Comparison of ENCODE assay signal across 13 cellular contexts in the genomic region with DNA sequence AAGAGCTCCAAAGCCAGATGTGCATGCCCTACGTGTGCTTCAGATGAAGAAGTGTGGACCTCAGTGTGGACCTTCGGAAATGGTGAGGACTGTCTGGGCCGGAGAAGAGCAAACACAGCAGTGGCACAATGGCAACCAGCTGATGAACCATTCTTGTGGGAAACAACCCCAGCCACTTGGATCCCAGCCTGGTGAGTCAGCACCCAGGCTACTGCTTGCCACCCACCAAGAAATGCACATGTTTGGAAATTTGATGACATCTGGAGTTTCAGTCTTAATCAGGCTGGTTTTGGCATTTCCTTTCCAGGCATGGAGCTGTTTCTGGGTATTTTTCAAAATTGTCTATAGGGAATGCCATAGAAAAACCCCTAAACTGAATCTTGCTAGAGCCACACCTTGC. TPM values are rescaled to one million over a fixed set of nuclear protein-coding genes. Genes with fewer than 3 reads are reported as not detected.
DNase-seq lines count a peak whose midpoint lies in the region; ATAC-seq and TF ChIP-seq lines count a peak whose summit lies in the region.
"Had no signal": no experiment of that assay in that cellular context is flagged by ENCODE, and none has a peak within 500 bp of the region (broad histone marks: within the 10 kb centered on the region; RNA-seq: fewer than 3 reads in every experiment).

No MANE protein-coding gene starts in this region.

- no peak overlapping the region for H2BK5ac ChIP-seq in mesenchymal stem cell (ENCODE audit: low read depth, low read length, poor library complexity, severe bottlenecking)

- 90% methylated on average over 3 of the region's 3 CpGs for WGBS in mesenchymal stem cell

- TF ChIP-seq CTCF in osteoblast (IDR thresholded peaks at IDR 0.05; ENCODE audit: extremely low read depth, low read depth, low read length), result no peak

- H3K79me1 ChIP-seq in mesenchymal stem cell (replicated peaks; ENCODE audit: low read length, poor library complexity, severe bottlenecking), result no peaks in the 10 kb centered on the region

- H4K20me1 ChIP-seq in osteoblast (ENCODE audit: insufficient read depth, low read length), result no peaks in the 10 kb centered on the region

- H3K4me1 ChIP-seq in osteoblast (ENCODE audit: insufficient read depth, low read length) (peaks cover 8% of the 10 kb centered on the region), mesenchymal stem cell (ENCODE audit: control insufficient read depth, insufficient read depth, low read depth, low read length) (no peaks in the 10 kb centered on the region)
- H3K4me1 ChIP-seq: heart left ventricle, neural progenitor cell had no signal

- no peak overlapping the region for H3K27ac ChIP-seq in osteoblast (ENCODE audit: low read depth, low read length)
- H3K27ac ChIP-seq in mesenchymal stem cell (ENCODE audit: low read length, poor library complexity, severe bottlenecking), result no peak overlapping the region
- H3K27ac ChIP-seq: heart left ventricle, neural progenitor cell, stomach had no signal

- H2AFZ ChIP-seq in osteoblast (ENCODE audit: low read length) (no peak overlapping the region), mesenchymal stem cell (ENCODE audit: low read depth, low read length) (no peak overlapping the region)
- H2AFZ ChIP-seq: neural progenitor cell had no signal

- no peak overlapping the region for H2BK12ac ChIP-seq in mesenchymal stem cell (ENCODE audit: low read length in 2 of 2)

- DNase-seq in AG20443 (ENCODE audit: low spot score), result peak; percentile 71
- peak; percentile 45 for DNase-seq in MG63
- peak; percentile 47 for DNase-seq in amniotic epithelial cell (ENCODE audit: low read depth)
- no peak for DNase-seq in osteoblast (ENCODE audit: insufficient read length, low spot score, missing footprints)
- DNase-seq in mesenchymal stem cell, result no peak
- no peak for DNase-seq in iPS-NIHi11 (ENCODE audit: low spot score)
- DNase-seq: amniotic stem cell, SIG-M5, stomach had no signal

- no peak overlapping the region for H4K91ac ChIP-seq in mesenchymal stem cell (ENCODE audit: low read length)

- no peak for ATAC-seq in HG02870 (IDR thresholded peaks at IDR 0.05; ENCODE audit: unreplicated experiment)
- ATAC-seq in GM21825 (IDR thresholded peaks at IDR 0.05; ENCODE audit: unreplicated experiment), result no peak

- H2AK5ac ChIP-seq in mesenchymal stem cell (ENCODE audit: low read length, severe bottlenecking), result no peak overlapping the region

- no peak overlapping the region for H2BK120ac ChIP-seq in mesenchymal stem cell (ENCODE audit: low read depth, low read length)

- no peak overlapping the region for H3K14ac ChIP-seq in mesenchymal stem cell (ENCODE audit: low read length in 2 of 2)

- H3K79me2 ChIP-seq in osteoblast (ENCODE audit: insufficient read depth, low read length), result no peaks in the 10 kb centered on the region

- H3K18ac ChIP-seq in mesenchymal stem cell (ENCODE audit: low read depth in 1 of 2, low read length in 2 of 2), result no peak overlapping the region

- H4K8ac ChIP-seq in mesenchymal stem cell (ENCODE audit: low read length), result no peak overlapping the region

- H3K4me3 ChIP-seq in MG63 (no peak overlapping the region), osteoblast (ENCODE audit: insufficient read depth, low read length) (peak overlapping the region; percentile 10), mesenchymal stem cell (ENCODE audit: insufficient read depth in 1 of 2, low read depth in 1 of 2, low read length in 2 of 2) (no peak overlapping the region)
- H3K4me3 ChIP-seq: heart left ventricle, neural progenitor cell, stomach had no signal

- no peak overlapping the region for H3K4ac ChIP-seq in mesenchymal stem cell (ENCODE audit: low read depth in 1 of 2, low read length in 2 of 2)

- H3K4me2 ChIP-seq in osteoblast (ENCODE audit: insufficient read depth, low read length), result no peak overlapping the region
- H3K4me2 ChIP-seq in mesenchymal stem cell (ENCODE audit: low read length, poor library complexity, severe bottlenecking), result no peak overlapping the region
- H3K4me2 ChIP-seq: neural progenitor cell had no signal

- no peak overlapping the region for H3K9ac ChIP-seq in mesenchymal stem cell (ENCODE audit: low read length)
- H3K9ac ChIP-seq: neural progenitor cell had no signal

- no peaks in the 10 kb centered on the region for H3K9me3 ChIP-seq in MG63
- no peaks in the 10 kb centered on the region for H3K9me3 ChIP-seq in osteoblast (ENCODE audit: low read depth, low read length)
- H3K9me3 ChIP-seq in mesenchymal stem cell (ENCODE audit: control insufficient read depth, low read length), result no peaks in the 10 kb centered on the region
- H3K9me3 ChIP-seq: stomach had no signal

- no peak overlapping the region for H3K23ac ChIP-seq in mesenchymal stem cell (ENCODE audit: low read length in 2 of 2)

- H3K27me3 ChIP-seq in MG63 (no peaks in the 10 kb centered on the region), osteoblast (ENCODE audit: insufficient read depth, low read length) (no peaks in the 10 kb centered on the region), mesenchymal stem cell (ENCODE audit: control insufficient read depth in 1 of 2, insufficient read depth in 1 of 2, low read length in 2 of 2) (no peaks in the 10 kb centered on the region)
- H3K27me3 ChIP-seq: heart left ventricle, neural progenitor cell, stomach had no signal

- H3K36me3 ChIP-seq in MG63, result no peaks in the 10 kb centered on the region
- no peaks in the 10 kb centered on the region for H3K36me3 ChIP-seq in osteoblast (ENCODE audit: insufficient read depth, low read length)
- no peaks in the 10 kb centered on the region for H3K36me3 ChIP-seq in mesenchymal stem cell (ENCODE audit: control insufficient read depth in 1 of 2, insufficient read depth in 2 of 2, low read depth in 1 of 2, low read length in 2 of 2)
- H3K36me3 ChIP-seq: heart left ventricle, neural progenitor cell, stomach had no signal

- no peak overlapping the region for H2BK15ac ChIP-seq in mesenchymal stem cell (ENCODE audit: low read depth, poor library complexity, severe bottlenecking)

RNA-seq across cellular contexts. Expression of a gene that starts 42.7 kb away (rescaled TPM):
- total RNA-seq in MG63 (2014; rRNA removed; shearing (Covaris generic); ENCODE audit: low replicate concordance), result not detected in 2 replicates
- total RNA-seq in osteoblast, result 0.29 TPM in 1 of 2 replicates, not detected in the other
- polyA plus RNA-seq in mesenchymal stem cell (2013, experiment 1 of 2), result not detected
- polyA plus RNA-seq in mesenchymal stem cell (2013, experiment 2 of 2), result not detected
- total RNA-seq: stomach had no signal

Comparison
In these comparisons a context has a peak if more than half of its experiments do, and no peak if none do; other contexts are left out.
1. DNase-seq: peak in AG20443 (single experiment), MG63 (single experiment) and amniotic epithelial cell (single experiment); none in osteoblast (single experiment), mesenchymal stem cell (single experiment) and iPS-NIHi11 (single experiment).